2 cellular contexts compared by ENCODE assay signal in genomic region chr5:179337227-179338122, GRCh38.
TF ChIP-seq lines count a peak whose summit lies in the region.

No MANE protein-coding gene starts in this region.

TF ChIP-seq in HEK293, 187 proteins besides CTCF, POLR2A, EP300 and RAD21 (continued from another document):
- no peak for TF ChIP-seq ZSCAN5A (tag by site-specific recombination; IDR thresholded peaks at IDR 0.05)
- TF ChIP-seq, protein P1, sequence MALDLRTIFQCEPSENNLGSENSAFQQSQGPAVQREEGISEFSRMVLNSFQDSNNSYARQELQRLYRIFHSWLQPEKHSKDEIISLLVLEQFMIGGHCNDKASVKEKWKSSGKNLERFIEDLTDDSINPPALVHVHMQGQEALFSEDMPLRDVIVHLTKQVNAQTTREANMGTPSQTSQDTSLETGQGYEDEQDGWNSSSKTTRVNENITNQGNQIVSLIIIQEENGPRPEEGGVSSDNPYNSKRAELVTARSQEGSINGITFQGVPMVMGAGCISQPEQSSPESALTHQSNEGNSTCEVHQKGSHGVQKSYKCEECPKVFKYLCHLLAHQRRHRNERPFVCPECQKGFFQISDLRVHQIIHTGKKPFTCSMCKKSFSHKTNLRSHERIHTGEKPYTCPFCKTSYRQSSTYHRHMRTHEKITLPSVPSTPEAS (tag by site-specific recombination; IDR thresholded peaks at IDR 0.05), result peak; percentile 58
- TF ChIP-seq GLIS1 (tag by site-specific recombination; IDR thresholded peaks at IDR 0.05), result peak; percentile 79
- TF ChIP-seq, protein P2, sequence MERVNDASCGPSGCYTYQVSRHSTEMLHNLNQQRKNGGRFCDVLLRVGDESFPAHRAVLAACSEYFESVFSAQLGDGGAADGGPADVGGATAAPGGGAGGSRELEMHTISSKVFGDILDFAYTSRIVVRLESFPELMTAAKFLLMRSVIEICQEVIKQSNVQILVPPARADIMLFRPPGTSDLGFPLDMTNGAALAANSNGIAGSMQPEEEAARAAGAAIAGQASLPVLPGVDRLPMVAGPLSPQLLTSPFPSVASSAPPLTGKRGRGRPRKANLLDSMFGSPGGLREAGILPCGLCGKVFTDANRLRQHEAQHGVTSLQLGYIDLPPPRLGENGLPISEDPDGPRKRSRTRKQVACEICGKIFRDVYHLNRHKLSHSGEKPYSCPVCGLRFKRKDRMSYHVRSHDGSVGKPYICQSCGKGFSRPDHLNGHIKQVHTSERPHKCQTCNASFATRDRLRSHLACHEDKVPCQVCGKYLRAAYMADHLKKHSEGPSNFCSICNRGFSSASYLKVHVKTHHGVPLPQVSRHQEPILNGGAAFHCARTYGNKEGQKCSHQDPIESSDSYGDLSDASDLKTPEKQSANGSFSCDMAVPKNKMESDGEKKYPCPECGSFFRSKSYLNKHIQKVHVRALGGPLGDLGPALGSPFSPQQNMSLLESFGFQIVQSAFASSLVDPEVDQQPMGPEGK (tag by site-specific recombination; IDR thresholded peaks at IDR 0.05), result no peak
- TF ChIP-seq ZNF837 (tag by site-specific recombination; IDR thresholded peaks at IDR 0.05), result no peak
- no peak for TF ChIP-seq ZSCAN18 (tag by site-specific recombination; IDR thresholded peaks at IDR 0.05)
- no peak for TF ChIP-seq MZF1 (tag by site-specific recombination; IDR thresholded peaks at IDR 0.05; ENCODE audit: borderline replicate concordance)
- TF ChIP-seq ZIC2 (tag by site-specific recombination; IDR thresholded peaks at IDR 0.05), result peak; percentile 92
- no peak for TF ChIP-seq ZNF558 (tag by site-specific recombination; IDR thresholded peaks at IDR 0.05)
- no peak for TF ChIP-seq ZNF76 (tag by site-specific recombination; IDR thresholded peaks at IDR 0.05; ENCODE audit: borderline replicate concordance, low read depth)
- TF ChIP-seq ZNF654 (tag by site-specific recombination; IDR thresholded peaks at IDR 0.05; ENCODE audit: low read depth), result no peak
- TF ChIP-seq SALL2 (tag by site-specific recombination; IDR thresholded peaks at IDR 0.05; ENCODE audit: borderline replicate concordance), result no peak
- TF ChIP-seq, protein P3, sequence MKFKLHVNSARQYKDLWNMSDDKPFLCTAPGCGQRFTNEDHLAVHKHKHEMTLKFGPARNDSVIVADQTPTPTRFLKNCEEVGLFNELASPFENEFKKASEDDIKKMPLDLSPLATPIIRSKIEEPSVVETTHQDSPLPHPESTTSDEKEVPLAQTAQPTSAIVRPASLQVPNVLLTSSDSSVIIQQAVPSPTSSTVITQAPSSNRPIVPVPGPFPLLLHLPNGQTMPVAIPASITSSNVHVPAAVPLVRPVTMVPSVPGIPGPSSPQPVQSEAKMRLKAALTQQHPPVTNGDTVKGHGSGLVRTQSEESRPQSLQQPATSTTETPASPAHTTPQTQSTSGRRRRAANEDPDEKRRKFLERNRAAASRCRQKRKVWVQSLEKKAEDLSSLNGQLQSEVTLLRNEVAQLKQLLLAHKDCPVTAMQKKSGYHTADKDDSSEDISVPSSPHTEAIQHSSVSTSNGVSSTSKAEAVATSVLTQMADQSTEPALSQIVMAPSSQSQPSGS (tag by site-specific recombination; IDR thresholded peaks at IDR 0.05; ENCODE audit: low read depth), result no peak
- no peak for TF ChIP-seq ZNF707 (tag by site-specific recombination; IDR thresholded peaks at IDR 0.05)
- TF ChIP-seq ZNF596 (tag by site-specific recombination; IDR thresholded peaks at IDR 0.05), result no peak
- TF ChIP-seq ZNF510 (tag by site-specific recombination; IDR thresholded peaks at IDR 0.05; ENCODE audit: insufficient replicate concordance), result no peak
- no peak for TF ChIP-seq ZNF157 (tag by site-specific recombination; IDR thresholded peaks at IDR 0.05)
- no peak for TF ChIP-seq ZNF530 (tag by site-specific recombination; IDR thresholded peaks at IDR 0.05; ENCODE audit: low read depth)

TF ChIP-seq in H1, 55 proteins besides CTCF, POLR2A, EP300 and RAD21:
- TF ChIP-seq, protein P3 (IDR thresholded peaks at IDR 0.05; ENCODE audit: low read length), result no peak
- TF ChIP-seq SP1 (IDR thresholded peaks at IDR 0.05; ENCODE audit: low read depth, low read length) (no peak), EZH2 (IDR thresholded peaks at IDR 0.05; ENCODE audit: low read depth, low read length, severe bottlenecking) (no peak), KDM4A (IDR thresholded peaks at IDR 0.05; ENCODE audit: low read depth, low read length, severe bottlenecking) (no peak), RNF2 (IDR thresholded peaks at IDR 0.05; ENCODE audit: borderline replicate concordance, low read depth, low read length, missing control alignments, poor library complexity, severe bottlenecking) (no peak), GABPA (IDR thresholded peaks at IDR 0.05; ENCODE audit: borderline replicate concordance, insufficient read depth, low read length) (no peak), SIN3A (conservative IDR thresholded peaks at IDR 0.05 in 1 of 2, IDR thresholded peaks at IDR 0.05 in 1 of 2; ENCODE audit: low read depth in 1 of 2, low read length in 2 of 2) (no peak), CBX5 (IDR thresholded peaks at IDR 0.05; ENCODE audit: low read depth, low read length) (no peak), HDAC6 (IDR thresholded peaks at IDR 0.05; ENCODE audit: low read depth, low read length) (no peak), NRF1 (IDR thresholded peaks at IDR 0.05; ENCODE audit: low read depth, low read length) (no peak), TCF12 (IDR thresholded peaks at IDR 0.05; ENCODE audit: low read depth, low read length) (no peak), CEBPB (IDR thresholded peaks at IDR 0.05; ENCODE audit: low read depth, low read length) (no peak), SUZ12 (IDR thresholded peaks at IDR 0.05; ENCODE audit: low read length) (no peak), YY1 (IDR thresholded peaks at IDR 0.05; ENCODE audit: low read depth, low read length) (no peak), POLR2AphosphoS5 (IDR thresholded peaks at IDR 0.05; ENCODE audit: low read depth, low read length) (no peak), MAX (IDR thresholded peaks at IDR 0.05) (no peak), CBX8 (IDR thresholded peaks at IDR 0.05; ENCODE audit: borderline replicate concordance, low read depth, low read length) (no peak)
- TF ChIP-seq, protein P4, sequence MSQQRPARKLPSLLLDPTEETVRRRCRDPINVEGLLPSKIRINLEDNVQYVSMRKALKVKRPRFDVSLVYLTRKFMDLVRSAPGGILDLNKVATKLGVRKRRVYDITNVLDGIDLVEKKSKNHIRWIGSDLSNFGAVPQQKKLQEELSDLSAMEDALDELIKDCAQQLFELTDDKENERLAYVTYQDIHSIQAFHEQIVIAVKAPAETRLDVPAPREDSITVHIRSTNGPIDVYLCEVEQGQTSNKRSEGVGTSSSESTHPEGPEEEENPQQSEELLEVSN (IDR thresholded peaks at IDR 0.05), result no peak
